13 cellular contexts compared by ENCODE assay signal in genomic region chr20:63095718-63096654, GRCh38.
DNase-seq lines count a peak whose midpoint lies in the region; ATAC-seq and TF ChIP-seq lines count a peak whose summit lies in the region.
"Had no signal": no experiment of that assay in that cellular context is flagged by ENCODE, and none has a peak within 500 bp of the region (broad histone marks: within the 10 kb centered on the region; RNA-seq: fewer than 3 reads in every experiment).

No MANE protein-coding gene starts in this region.

- no peaks in the 10 kb centered on the region for H3K36me3 Mint-ChIP-seq in T-helper 17 cell (ENCODE audit: low read depth)
- H3K36me3 Mint-ChIP-seq: neural progenitor cell; stimulated activated memory B cell treated with anti-CD40 and anti-IgM and Interleukin-4, amounts not matched to agents 10 μg/mL and 1 μg/mL and 100 μg/mL, for 72 hours had no signal

- H3K27ac Mint-ChIP-seq in T-helper 17 cell: no peak overlapping the region
- H3K27ac Mint-ChIP-seq: neural progenitor cell; stimulated activated memory B cell treated with anti-CD40 and anti-IgM and Interleukin-4, amounts not matched to agents 10 μg/mL and 1 μg/mL and 100 μg/mL, for 72 hours had no signal

- 65 to 74% methylated on average over 14 to 21 of the region's 21 CpGs for WGBS in testis, 2 donors
- 63 to 80% methylated on average over 1 to 10 of the region's 21 CpGs for WGBS in gastroesophageal sphincter (ENCODE audit: low coverage in 1 of 2), 2 donors

- TF ChIP-seq EP300 in gastroesophageal sphincter (IDR thresholded peaks at IDR 0.05): no peak

- ATAC-seq in T-helper 17 cell (no peak), left colon (peak; percentile 88), gastroesophageal sphincter (no peak)
- ATAC-seq: SK-N-SH treated with all-trans-retinoic acid at 6 μM for 48 hours; stimulated activated memory B cell treated with anti-CD40 and anti-IgM and Interleukin-4, amounts not matched to agents 10 μg/mL and 1 μg/mL and 100 μg/mL, for 72 hours had no signal

- H3K4me3 ChIP-seq in testis: no peak overlapping the region
- no peak overlapping the region for H3K4me3 ChIP-seq in gastroesophageal sphincter
- H3K4me3 ChIP-seq: neural progenitor cell had no signal

- H3K27ac ChIP-seq in testis (no peak overlapping the region), gastroesophageal sphincter (no peak overlapping the region)
- H3K27ac ChIP-seq: neural progenitor cell had no signal

- H3K4me1 Mint-ChIP-seq in T-helper 17 cell: no peaks in the 10 kb centered on the region
- H3K4me1 Mint-ChIP-seq: neural progenitor cell; stimulated activated memory B cell treated with anti-CD40 and anti-IgM and Interleukin-4, amounts not matched to agents 10 μg/mL and 1 μg/mL and 100 μg/mL, for 72 hours had no signal

- H3K9me3 ChIP-seq in T-helper 17 cell (ENCODE audit: control insufficient read depth, low read length, poor library complexity, severe bottlenecking): no peaks in the 10 kb centered on the region
- no peaks in the 10 kb centered on the region for H3K9me3 ChIP-seq in testis
- no peaks in the 10 kb centered on the region for H3K9me3 ChIP-seq in gastroesophageal sphincter

- H3K36me3 ChIP-seq in testis (ENCODE audit: low read depth, missing control alignments) (no peaks in the 10 kb centered on the region), gastroesophageal sphincter (no peaks in the 10 kb centered on the region)
- H3K36me3 ChIP-seq: neural progenitor cell had no signal

- intact Hi-C loops in left colon (cut with DNase I, micrococcal nuclease): no loop called here
- intact Hi-C loops in testis (cut with DNase I; ENCODE audit: low total_unique reads): no loop called here

- TF ChIP-seq CTCF in testis (IDR thresholded peaks at IDR 0.05) (no peak), gastroesophageal sphincter (IDR thresholded peaks at IDR 0.05) (no peak)

- H3K27me3 Mint-ChIP-seq in T-helper 17 cell: peaks cover 25% of the 10 kb centered on the region

- H3K4me1 ChIP-seq in testis (no peaks in the 10 kb centered on the region), gastroesophageal sphincter (no peaks in the 10 kb centered on the region)
- H3K4me1 ChIP-seq: neural progenitor cell had no signal

- peak; percentile 43 for DNase-seq in activated effector memory CD4-positive, alpha-beta T cell treated with anti-CD3 and anti-CD28 coated beads, Interleukin-2, amount 50 U/mL, for 16 hours
- no peak for DNase-seq in activated effector memory CD4-positive, alpha-beta T cell treated with Interleukin-2 at 50 U/mL for 16 hours
- DNase-seq in T-helper 17 cell: peak in 2 of 3 donors; percentile 3 to 4
- DNase-seq in left colon: peak; percentile 28 to 71
- DNase-seq in testis: peak; percentile 7
- DNase-seq in NCI-H524 (lab: John Stamatoyannopoulos, UW): no peak
- no peak for DNase-seq in stimulated activated naive CD4-positive, alpha-beta T cell (lab: John Stamatoyannopoulos, UW)
- DNase-seq: amniotic stem cell, hypothalamus had no signal

- TF ChIP-seq POLR2A in testis (IDR thresholded peaks at IDR 0.05): no peak
- TF ChIP-seq POLR2A in gastroesophageal sphincter (IDR thresholded peaks at IDR 0.05): no peak

- H3K27me3 ChIP-seq in testis (no peaks in the 10 kb centered on the region), gastroesophageal sphincter (peaks cover 91% of the 10 kb centered on the region)

- no peak overlapping the region for H3K4me3 Mint-ChIP-seq in T-helper 17 cell
- H3K4me3 Mint-ChIP-seq: neural progenitor cell; stimulated activated memory B cell treated with anti-CD40 and anti-IgM and Interleukin-4, amounts not matched to agents 10 μg/mL and 1 μg/mL and 100 μg/mL, for 72 hours had no signal

Comparison
In these comparisons a context has a peak if more than half of its experiments do, and no peak if none do; other contexts are left out.
1. DNase-seq: peak in activated effector memory CD4-positive, alpha-beta T cell treated with anti-CD3 and anti-CD28 coated beads, Interleukin-2, amount 50 U/mL, for 16 hours (single experiment), T-helper 17 cell (2 of 3), left colon (2 of 2) and testis (single experiment); none in activated effector memory CD4-positive, alpha-beta T cell treated with Interleukin-2 at 50 U/mL for 16 hours (single experiment), NCI-H524 (0 of 2) and stimulated activated naive CD4-positive, alpha-beta T cell (0 of 6).